ENCODE assay signal across 7 cellular contexts in the genomic region with DNA sequence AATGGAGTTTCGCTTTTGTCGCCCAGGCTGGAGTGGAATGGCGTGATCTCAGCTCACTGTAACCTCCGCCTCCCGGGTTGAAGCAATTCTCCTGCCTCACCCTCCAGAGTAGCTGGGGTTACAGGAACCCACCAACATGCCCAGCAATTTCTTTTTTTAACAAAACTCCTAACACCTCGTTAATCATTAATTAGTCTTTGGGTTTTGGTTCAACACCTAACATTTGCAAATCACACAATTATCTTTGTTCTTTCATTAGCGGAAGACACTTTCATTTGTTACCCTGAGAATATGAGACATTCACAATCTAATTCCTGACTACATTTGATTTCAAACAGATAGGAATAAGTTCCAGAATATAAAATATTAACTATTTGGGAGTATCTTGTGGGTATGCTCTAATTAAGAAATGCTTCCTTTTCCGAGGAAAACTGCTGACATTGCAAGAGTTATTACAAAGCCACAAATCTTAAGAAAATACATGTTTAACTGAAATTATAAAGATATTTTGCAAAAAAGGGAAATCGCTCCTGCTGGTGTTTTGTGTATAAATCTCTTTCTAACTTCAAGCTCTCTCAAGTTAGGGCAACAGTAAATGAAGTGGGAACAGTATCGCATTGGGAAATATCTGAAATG. TPM values are rescaled to one million over a fixed set of nuclear protein-coding genes. Genes with fewer than 3 reads are reported as not detected.
DNase-seq lines count a peak whose midpoint lies in the region; ATAC-seq and TF ChIP-seq lines count a peak whose summit lies in the region.

No MANE protein-coding gene starts in this region.

- POLR2A ChIA-PET in activated CD8-positive, alpha-beta T cell treated with anti-CD3 and anti-CD28 coated beads, Interleukin-2, amount 10 ng/mL, durations not matched to agents 7 days and 5 days (lab: Charles Lee), result no interaction called here

- peak overlapping the region; percentile 62 for H3K4me3 ChIP-seq in HFF-Myc (replicated peaks; ENCODE audit: low read depth, low read length)

- H3K4me3 Mint-ChIP-seq in activated CD8-positive, alpha-beta T cell treated with anti-CD3 and anti-CD28 coated beads, Interleukin-2, amount 10 ng/mL, durations not matched to agents 7 days and 5 days, result peak overlapping the region; percentile 93
- H3K4me3 Mint-ChIP-seq in immature natural killer cell, result peak overlapping the region; percentile 91 to 99 (median 95)
- peak overlapping the region; percentile 94 to 100 for H3K4me3 Mint-ChIP-seq in stimulated activated naive CD8-positive, alpha-beta T cell treated with anti-CD3 and anti-CD28 coated beads, Interleukin-15, amount 100 ng/mL, for 72 hours

- no peak for TF ChIP-seq CTCF in HFF-Myc (IDR thresholded peaks at IDR 0.05; ENCODE audit: low read depth, low read length, missing control alignments)

- CTCF ChIA-PET in activated CD8-positive, alpha-beta T cell treated with anti-CD3 and anti-CD28 coated beads, Interleukin-2, amount 10 ng/mL, durations not matched to agents 7 days and 5 days (lab: Charles Lee), result no interaction called here

- H3K4me1 Mint-ChIP-seq in activated CD8-positive, alpha-beta T cell treated with anti-CD3 and anti-CD28 coated beads, Interleukin-2, amount 10 ng/mL, durations not matched to agents 7 days and 5 days (ENCODE audit: low read depth), result peaks cover 29% of the 10 kb centered on the region
- H3K4me1 Mint-ChIP-seq in immature natural killer cell, result peaks cover 41 to 54% of the 10 kb centered on the region in 2 donors
- H3K4me1 Mint-ChIP-seq in stimulated activated naive CD8-positive, alpha-beta T cell treated with anti-CD3 and anti-CD28 coated beads, Interleukin-15, amount 100 ng/mL, for 72 hours, result peaks cover 21% of the 10 kb centered on the region

- H3K36me3 Mint-ChIP-seq in activated CD8-positive, alpha-beta T cell treated with anti-CD3 and anti-CD28 coated beads, Interleukin-2, amount 10 ng/mL, durations not matched to agents 7 days and 5 days (ENCODE audit: low read depth), result peaks cover 34% of the 10 kb centered on the region
- peaks cover 0 to 4% (median 0%) of the 10 kb centered on the region in 3 donors for H3K36me3 Mint-ChIP-seq in immature natural killer cell

- H3K27ac Mint-ChIP-seq in activated CD8-positive, alpha-beta T cell treated with anti-CD3 and anti-CD28 coated beads, Interleukin-2, amount 10 ng/mL, durations not matched to agents 7 days and 5 days, result peak overlapping the region; percentile 98
- peak overlapping the region; percentile 98 to 100 (median 98) for H3K27ac Mint-ChIP-seq in immature natural killer cell
- peak overlapping the region; percentile 99 to 100 for H3K27ac Mint-ChIP-seq in stimulated activated naive CD8-positive, alpha-beta T cell treated with anti-CD3 and anti-CD28 coated beads, Interleukin-15, amount 100 ng/mL, for 72 hours

- no peaks in the 10 kb centered on the region for H3K27me3 Mint-ChIP-seq in activated CD8-positive, alpha-beta T cell treated with anti-CD3 and anti-CD28 coated beads, Interleukin-2, amount 10 ng/mL, durations not matched to agents 7 days and 5 days (ENCODE audit: low read depth)
- peaks cover 7 to 20% (median 8%) of the 10 kb centered on the region in 3 donors for H3K27me3 Mint-ChIP-seq in immature natural killer cell (ENCODE audit: low read depth in 3 of 3)
- H3K27me3 Mint-ChIP-seq in stimulated activated naive CD8-positive, alpha-beta T cell treated with anti-CD3 and anti-CD28 coated beads, Interleukin-15, amount 100 ng/mL, for 72 hours, result no peaks in the 10 kb centered on the region

- H3K9me3 Mint-ChIP-seq in activated CD8-positive, alpha-beta T cell treated with anti-CD3 and anti-CD28 coated beads, Interleukin-2, amount 10 ng/mL, durations not matched to agents 7 days and 5 days (ENCODE audit: insufficient read depth), result no peaks in the 10 kb centered on the region
- H3K9me3 Mint-ChIP-seq in immature natural killer cell, result no peaks in the 10 kb centered on the region
- no peaks in the 10 kb centered on the region for H3K9me3 Mint-ChIP-seq in stimulated activated naive CD8-positive, alpha-beta T cell treated with anti-CD3 and anti-CD28 coated beads, Interleukin-15, amount 100 ng/mL, for 72 hours

- no peak for DNase-seq in HFF-Myc (ENCODE audit: extremely low read depth, low read depth)
- no peak for DNase-seq in activated CD8-positive, alpha-beta T cell treated with anti-CD3 and anti-CD28 coated beads, Interleukin-2, amount 10 ng/mL, durations not matched to agents 7 days and 5 days
- DNase-seq in immature natural killer cell, result peak in 1 of 3 donors; percentile 4
- no peak for DNase-seq in stimulated activated naive CD8-positive, alpha-beta T cell treated with anti-CD3 and anti-CD28 coated beads, Interleukin-15, amount 100 ng/mL, for 72 hours
- DNase-seq in foreskin melanocyte, result no peak
- DNase-seq in DMS153 (lab: John Stamatoyannopoulos, UW), result no peak
- DNase-seq in NK-92 treated with Interleukin-12 subunit alpha and Interleukin-12 subunit beta, amount 100 ng/mL, for 24 hours (lab: John Stamatoyannopoulos, UW), result no peak

- ATAC-seq in activated CD8-positive, alpha-beta T cell treated with anti-CD3 and anti-CD28 coated beads, Interleukin-2, amount 10 ng/mL, durations not matched to agents 7 days and 5 days, result no peak
- no peak for ATAC-seq in stimulated activated naive CD8-positive, alpha-beta T cell treated with anti-CD3 and anti-CD28 coated beads, Interleukin-15, amount 100 ng/mL, for 72 hours

RNA-seq across cellular contexts. Expression of a gene that starts 1.2 kb away (rescaled TPM):
- 10 to 100 TPM; 52.3 to 54.4 TPM for total RNA-seq in activated CD8-positive, alpha-beta T cell treated with anti-CD3 and anti-CD28 coated beads, Interleukin-2, amount 10 ng/mL, durations not matched to agents 7 days and 5 days
- 10 to 100 TPM; 22.7 to 53.1 (median 25.4) TPM for polyA plus RNA-seq in immature natural killer cell

RNA-seq across cellular contexts. Expression of a gene that starts 41.8 kb away (rescaled TPM):
- total RNA-seq in activated CD8-positive, alpha-beta T cell treated with anti-CD3 and anti-CD28 coated beads, Interleukin-2, amount 10 ng/mL, durations not matched to agents 7 days and 5 days, result under 1 TPM; 0.47 to 0.66 TPM
- polyA plus RNA-seq in immature natural killer cell, result not detected
